In the genomic region with DNA sequence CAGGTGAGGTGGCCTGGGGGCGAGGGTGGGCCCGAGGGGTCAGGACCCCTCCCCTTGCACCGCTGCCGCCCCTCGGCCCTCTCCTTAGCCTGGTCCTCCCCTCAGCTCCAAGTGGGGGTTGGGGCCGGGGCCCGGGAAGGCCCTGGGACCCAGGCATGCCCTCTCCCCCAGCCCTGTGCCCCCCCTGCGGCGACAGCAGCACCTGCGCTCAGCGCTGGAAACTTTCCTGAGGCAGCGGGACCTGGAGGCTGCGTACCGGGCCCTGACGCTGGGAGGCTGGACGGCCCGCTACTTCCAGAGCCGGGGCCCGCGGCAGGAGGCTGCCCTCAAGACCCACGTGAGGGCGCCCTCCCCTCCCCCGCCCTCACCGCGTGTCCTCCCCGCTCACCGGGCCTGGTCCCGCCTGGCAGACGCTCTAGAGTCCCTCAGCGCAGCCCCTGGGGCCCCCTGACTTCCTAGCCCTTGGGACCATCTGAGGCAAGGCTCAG, we compare ENCODE assay signal across 2 cellular contexts.
TF ChIP-seq lines count a peak whose summit lies in the region.

No MANE protein-coding gene starts in this region.

TF ChIP-seq in GM23338, 12 proteins besides CTCF, POLR2A, EP300 and RAD21 (continued from another document):
- TF ChIP-seq, protein P1, sequence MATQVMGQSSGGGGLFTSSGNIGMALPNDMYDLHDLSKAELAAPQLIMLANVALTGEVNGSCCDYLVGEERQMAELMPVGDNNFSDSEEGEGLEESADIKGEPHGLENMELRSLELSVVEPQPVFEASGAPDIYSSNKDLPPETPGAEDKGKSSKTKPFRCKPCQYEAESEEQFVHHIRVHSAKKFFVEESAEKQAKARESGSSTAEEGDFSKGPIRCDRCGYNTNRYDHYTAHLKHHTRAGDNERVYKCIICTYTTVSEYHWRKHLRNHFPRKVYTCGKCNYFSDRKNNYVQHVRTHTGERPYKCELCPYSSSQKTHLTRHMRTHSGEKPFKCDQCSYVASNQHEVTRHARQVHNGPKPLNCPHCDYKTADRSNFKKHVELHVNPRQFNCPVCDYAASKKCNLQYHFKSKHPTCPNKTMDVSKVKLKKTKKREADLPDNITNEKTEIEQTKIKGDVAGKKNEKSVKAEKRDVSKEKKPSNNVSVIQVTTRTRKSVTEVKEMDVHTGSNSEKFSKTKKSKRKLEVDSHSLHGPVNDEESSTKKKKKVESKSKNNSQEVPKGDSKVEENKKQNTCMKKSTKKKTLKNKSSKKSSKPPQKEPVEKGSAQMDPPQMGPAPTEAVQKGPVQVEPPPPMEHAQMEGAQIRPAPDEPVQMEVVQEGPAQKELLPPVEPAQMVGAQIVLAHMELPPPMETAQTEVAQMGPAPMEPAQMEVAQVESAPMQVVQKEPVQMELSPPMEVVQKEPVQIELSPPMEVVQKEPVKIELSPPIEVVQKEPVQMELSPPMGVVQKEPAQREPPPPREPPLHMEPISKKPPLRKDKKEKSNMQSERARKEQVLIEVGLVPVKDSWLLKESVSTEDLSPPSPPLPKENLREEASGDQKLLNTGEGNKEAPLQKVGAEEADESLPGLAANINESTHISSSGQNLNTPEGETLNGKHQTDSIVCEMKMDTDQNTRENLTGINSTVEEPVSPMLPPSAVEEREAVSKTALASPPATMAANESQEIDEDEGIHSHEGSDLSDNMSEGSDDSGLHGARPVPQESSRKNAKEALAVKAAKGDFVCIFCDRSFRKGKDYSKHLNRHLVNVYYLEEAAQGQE (IDR thresholded peaks at IDR 0.05; ENCODE audit: unreplicated experiment): no peak
- no peak for TF ChIP-seq EZH2phosphoT487 (IDR thresholded peaks at IDR 0.05; ENCODE audit: unreplicated experiment)
- no peak for TF ChIP-seq POLR2AphosphoS5 (IDR thresholded peaks at IDR 0.05; ENCODE audit: low read depth)
- TF ChIP-seq ETS1 (IDR thresholded peaks at IDR 0.05): no peak
- no peak for TF ChIP-seq ZNF114 (CRISPR knock-in tag; IDR thresholded peaks at IDR 0.05)
- TF ChIP-seq, protein P2, sequence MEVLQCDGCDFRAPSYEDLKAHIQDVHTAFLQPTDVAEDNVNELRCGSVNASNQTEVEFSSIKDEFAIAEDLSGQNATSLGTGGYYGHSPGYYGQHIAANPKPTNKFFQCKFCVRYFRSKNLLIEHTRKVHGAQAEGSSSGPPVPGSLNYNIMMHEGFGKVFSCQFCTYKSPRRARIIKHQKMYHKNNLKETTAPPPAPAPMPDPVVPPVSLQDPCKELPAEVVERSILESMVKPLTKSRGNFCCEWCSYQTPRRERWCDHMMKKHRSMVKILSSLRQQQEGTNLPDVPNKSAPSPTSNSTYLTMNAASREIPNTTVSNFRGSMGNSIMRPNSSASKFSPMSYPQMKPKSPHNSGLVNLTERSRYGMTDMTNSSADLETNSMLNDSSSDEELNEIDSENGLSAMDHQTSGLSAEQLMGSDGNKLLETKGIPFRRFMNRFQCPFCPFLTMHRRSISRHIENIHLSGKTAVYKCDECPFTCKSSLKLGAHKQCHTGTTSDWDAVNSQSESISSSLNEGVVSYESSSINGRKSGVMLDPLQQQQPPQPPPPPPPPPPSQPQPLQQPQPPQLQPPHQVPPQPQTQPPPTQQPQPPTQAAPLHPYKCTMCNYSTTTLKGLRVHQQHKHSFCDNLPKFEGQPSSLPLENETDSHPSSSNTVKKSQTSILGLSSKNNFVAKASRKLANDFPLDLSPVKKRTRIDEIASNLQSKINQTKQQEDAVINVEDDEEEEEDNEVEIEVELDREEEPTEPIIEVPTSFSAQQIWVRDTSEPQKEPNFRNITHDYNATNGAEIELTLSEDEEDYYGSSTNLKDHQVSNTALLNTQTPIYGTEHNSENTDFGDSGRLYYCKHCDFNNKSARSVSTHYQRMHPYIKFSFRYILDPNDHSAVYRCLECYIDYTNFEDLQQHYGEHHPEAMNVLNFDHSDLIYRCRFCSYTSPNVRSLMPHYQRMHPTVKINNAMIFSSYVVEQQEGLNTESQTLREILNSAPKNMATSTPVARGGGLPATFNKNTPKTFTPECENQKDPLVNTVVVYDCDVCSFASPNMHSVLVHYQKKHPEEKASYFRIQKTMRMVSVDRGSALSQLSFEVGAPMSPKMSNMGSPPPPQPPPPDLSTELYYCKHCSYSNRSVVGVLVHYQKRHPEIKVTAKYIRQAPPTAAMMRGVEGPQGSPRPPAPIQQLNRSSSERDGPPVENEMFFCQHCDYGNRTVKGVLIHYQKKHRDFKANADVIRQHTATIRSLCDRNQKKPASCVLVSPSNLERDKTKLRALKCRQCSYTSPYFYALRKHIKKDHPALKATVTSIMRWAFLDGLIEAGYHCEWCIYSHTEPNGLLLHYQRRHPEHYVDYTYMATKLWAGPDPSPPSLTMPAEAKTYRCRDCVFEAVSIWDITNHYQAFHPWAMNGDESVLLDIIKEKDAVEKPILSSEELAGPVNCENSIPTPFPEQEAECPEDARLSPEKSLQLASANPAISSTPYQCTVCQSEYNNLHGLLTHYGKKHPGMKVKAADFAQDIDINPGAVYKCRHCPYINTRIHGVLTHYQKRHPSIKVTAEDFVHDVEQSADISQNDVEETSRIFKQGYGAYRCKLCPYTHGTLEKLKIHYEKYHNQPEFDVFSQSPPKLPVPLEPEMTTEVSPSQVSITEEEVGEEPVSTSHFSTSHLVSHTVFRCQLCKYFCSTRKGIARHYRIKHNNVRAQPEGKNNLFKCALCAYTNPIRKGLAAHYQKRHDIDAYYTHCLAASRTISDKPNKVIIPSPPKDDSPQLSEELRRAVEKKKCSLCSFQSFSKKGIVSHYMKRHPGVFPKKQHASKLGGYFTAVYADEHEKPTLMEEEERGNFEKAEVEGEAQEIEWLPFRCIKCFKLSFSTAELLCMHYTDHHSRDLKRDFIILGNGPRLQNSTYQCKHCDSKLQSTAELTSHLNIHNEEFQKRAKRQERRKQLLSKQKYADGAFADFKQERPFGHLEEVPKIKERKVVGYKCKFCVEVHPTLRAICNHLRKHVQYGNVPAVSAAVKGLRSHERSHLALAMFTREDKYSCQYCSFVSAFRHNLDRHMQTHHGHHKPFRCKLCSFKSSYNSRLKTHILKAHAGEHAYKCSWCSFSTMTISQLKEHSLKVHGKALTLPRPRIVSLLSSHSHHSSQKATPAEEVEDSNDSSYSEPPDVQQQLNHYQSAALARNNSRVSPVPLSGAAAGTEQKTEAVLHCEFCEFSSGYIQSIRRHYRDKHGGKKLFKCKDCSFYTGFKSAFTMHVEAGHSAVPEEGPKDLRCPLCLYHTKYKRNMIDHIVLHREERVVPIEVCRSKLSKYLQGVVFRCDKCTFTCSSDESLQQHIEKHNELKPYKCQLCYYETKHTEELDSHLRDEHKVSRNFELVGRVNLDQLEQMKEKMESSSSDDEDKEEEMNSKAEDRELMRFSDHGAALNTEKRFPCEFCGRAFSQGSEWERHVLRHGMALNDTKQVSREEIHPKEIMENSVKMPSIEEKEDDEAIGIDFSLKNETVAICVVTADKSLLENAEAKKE (CRISPR knock-in tag; IDR thresholded peaks at IDR 0.05): no peak
- no peak for TF ChIP-seq EZH2 (IDR thresholded peaks at IDR 0.05; ENCODE audit: low read depth, unreplicated experiment)
- no peak for TF ChIP-seq CREB1 (CRISPR knock-in tag; IDR thresholded peaks at IDR 0.05; ENCODE audit: low read depth)
TF ChIP-seq in GM23338: peak in this region for 0.

TF ChIP-seq in WTC11, 78 proteins besides CTCF, POLR2A, EP300 and RAD21 (continued from another document):
- TF ChIP-seq, protein P3, sequence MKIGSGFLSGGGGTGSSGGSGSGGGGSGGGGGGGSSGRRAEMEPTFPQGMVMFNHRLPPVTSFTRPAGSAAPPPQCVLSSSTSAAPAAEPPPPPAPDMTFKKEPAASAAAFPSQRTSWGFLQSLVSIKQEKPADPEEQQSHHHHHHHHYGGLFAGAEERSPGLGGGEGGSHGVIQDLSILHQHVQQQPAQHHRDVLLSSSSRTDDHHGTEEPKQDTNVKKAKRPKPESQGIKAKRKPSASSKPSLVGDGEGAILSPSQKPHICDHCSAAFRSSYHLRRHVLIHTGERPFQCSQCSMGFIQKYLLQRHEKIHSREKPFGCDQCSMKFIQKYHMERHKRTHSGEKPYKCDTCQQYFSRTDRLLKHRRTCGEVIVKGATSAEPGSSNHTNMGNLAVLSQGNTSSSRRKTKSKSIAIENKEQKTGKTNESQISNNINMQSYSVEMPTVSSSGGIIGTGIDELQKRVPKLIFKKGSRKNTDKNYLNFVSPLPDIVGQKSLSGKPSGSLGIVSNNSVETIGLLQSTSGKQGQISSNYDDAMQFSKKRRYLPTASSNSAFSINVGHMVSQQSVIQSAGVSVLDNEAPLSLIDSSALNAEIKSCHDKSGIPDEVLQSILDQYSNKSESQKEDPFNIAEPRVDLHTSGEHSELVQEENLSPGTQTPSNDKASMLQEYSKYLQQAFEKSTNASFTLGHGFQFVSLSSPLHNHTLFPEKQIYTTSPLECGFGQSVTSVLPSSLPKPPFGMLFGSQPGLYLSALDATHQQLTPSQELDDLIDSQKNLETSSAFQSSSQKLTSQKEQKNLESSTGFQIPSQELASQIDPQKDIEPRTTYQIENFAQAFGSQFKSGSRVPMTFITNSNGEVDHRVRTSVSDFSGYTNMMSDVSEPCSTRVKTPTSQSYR (CRISPR knock-in tag; IDR thresholded peaks at IDR 0.05): 0 out of 2 replicates have a peak, but pooled peaks have one; percentile 20
- TF ChIP-seq GRHL2 (CRISPR knock-in tag; IDR thresholded peaks at IDR 0.05; ENCODE audit: insufficient replicate concordance, severe bottlenecking): no peak
- no peak for TF ChIP-seq OVOL2 (CRISPR knock-in tag; IDR thresholded peaks at IDR 0.05; ENCODE audit: borderline replicate concordance)
